16 cellular contexts compared by ENCODE assay signal in the genomic region with DNA sequence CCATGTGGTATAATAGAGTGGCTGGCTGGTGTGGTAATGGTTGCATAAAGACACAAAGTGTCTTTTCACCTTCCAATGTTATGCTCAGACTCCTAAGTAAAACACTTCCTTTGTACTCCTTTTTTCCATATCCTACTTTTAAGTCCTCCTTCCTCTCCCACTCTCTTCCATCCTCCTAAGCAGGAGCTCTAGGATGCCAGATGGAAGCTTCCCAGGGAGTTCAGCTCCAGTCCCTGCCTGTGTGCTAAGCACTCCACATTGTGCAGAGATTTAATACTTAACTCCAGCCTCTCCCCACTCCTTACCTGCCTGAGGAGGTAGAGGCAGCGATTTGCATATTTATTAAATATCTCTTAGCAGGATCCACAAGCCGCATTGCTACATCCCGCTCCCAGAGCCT.
DNase-seq lines count a peak whose midpoint lies in the region; ATAC-seq lines count a peak whose summit lies in the region.
"Had no signal": no experiment of that assay in that cellular context is flagged by ENCODE, and none has a peak within 500 bp of the region (broad histone marks: within the 10 kb centered on the region; RNA-seq: fewer than 3 reads in every experiment).

No MANE protein-coding gene starts in this region.

- DNase-seq in NCI-H2171 treated with DMSO at 0.1 percent for 48 hours (lab: John Stamatoyannopoulos, UW) (peak; percentile 25), NCI-H2171 (lab: John Stamatoyannopoulos, UW) (no peak), inferior parietal cortex (ENCODE audit: extremely low spot score) (peak; percentile 16), RPMI8226 (no peak), COLO829 (ENCODE audit: low spot score) (no peak)
- DNase-seq: Caco-2; CD8-positive, alpha-beta T cell; DMS153; DMS79; GF-D8; GM23248; HCEC 1CT had no signal

- peak overlapping the region; percentile 49 for H3K27ac ChIP-seq in angular gyrus (ENCODE audit: low read depth, low read length)
- H3K27ac ChIP-seq: 22Rv1; BLaER1 treated with 17β-estradiol and CSF1 and Interleukin-3, amounts not matched to agents 10 nM and 100 nM; GM23248 had no signal

- no peak for ATAC-seq in GM19023 (IDR thresholded peaks at IDR 0.05; ENCODE audit: unreplicated experiment)
- ATAC-seq: CD8-positive, alpha-beta T cell had no signal

Comparison
In these comparisons a context has a peak if more than half of its experiments do, and no peak if none do; other contexts are left out.
1. DNase-seq: peak in NCI-H2171 treated with DMSO at 0.1 percent for 48 hours (single experiment) and inferior parietal cortex (single experiment); none in NCI-H2171 (single experiment), RPMI8226 (single experiment) and COLO829 (single experiment).